Comparison of ENCODE assay signal across 8 cellular contexts in the genomic region with DNA sequence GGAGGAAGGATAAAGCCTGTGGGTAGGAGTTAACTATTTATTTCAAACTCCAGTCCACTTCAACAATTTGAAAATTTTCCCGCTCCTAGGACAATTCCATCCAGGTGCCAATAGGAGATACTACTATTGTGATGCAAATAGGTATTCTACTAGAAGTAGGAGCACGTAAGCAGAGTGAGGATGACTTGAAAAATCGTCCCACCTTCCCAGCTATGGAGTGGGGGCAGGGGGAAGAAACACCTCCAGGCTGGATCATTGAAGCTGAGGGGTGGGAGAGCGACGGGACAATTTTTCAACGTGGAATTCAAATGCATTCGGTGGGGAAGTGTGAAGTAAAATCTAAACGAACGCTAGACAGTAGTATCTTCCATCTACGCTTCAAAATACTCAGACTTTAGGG. TPM values are rescaled to one million over a fixed set of nuclear protein-coding genes. Genes with fewer than 3 reads are reported as not detected.
DNase-seq lines count a peak whose midpoint lies in the region; ATAC-seq and TF ChIP-seq lines count a peak whose summit lies in the region.

No MANE protein-coding gene starts in this region.

- H3K36me3 ChIP-seq in skeletal muscle satellite cell (ENCODE audit: insufficient read depth, low read length): no peaks in the 10 kb centered on the region

- no peaks in the 10 kb centered on the region for H3K27me3 ChIP-seq in skeletal muscle satellite cell (ENCODE audit: control insufficient read depth, insufficient read depth, low read length)

- peaks cover 22% of the 10 kb centered on the region for H3K27me3 Mint-ChIP-seq in activated CD4-positive, alpha-beta memory T cell treated with anti-CD3 and anti-CD28 coated beads, Interleukin-2, amount 10 ng/mL, durations not matched to agents 7 days and 5 days

- H3K27ac Mint-ChIP-seq in activated CD4-positive, alpha-beta memory T cell treated with anti-CD3 and anti-CD28 coated beads, Interleukin-2, amount 10 ng/mL, durations not matched to agents 7 days and 5 days: no peak overlapping the region

- no peaks in the 10 kb centered on the region for H3K9me3 ChIP-seq in skeletal muscle satellite cell (replicated peaks; ENCODE audit: low read length)

- H3K4me3 ChIP-seq in GM12865 (ENCODE audit: low read depth, low read length) (peak overlapping the region; percentile 95), iPS-11a (ENCODE audit: low read depth, low read length) (peak overlapping the region; percentile 77), skeletal muscle satellite cell (ENCODE audit: low read length) (peak overlapping the region; percentile 100)

- H3K4me2 ChIP-seq in skeletal muscle satellite cell (ENCODE audit: low read length): peak overlapping the region; percentile 96

- no peak for ATAC-seq in GM21717 (IDR thresholded peaks at IDR 0.05; ENCODE audit: unreplicated experiment)
- no peak for ATAC-seq in GM21526 (IDR thresholded peaks at IDR 0.05; ENCODE audit: low FRiP score, unreplicated experiment)

- CTCF ChIA-PET in activated CD4-positive, alpha-beta memory T cell treated with anti-CD3 and anti-CD28 coated beads, Interleukin-2, amount 10 ng/mL, durations not matched to agents 7 days and 5 days (lab: Charles Lee): no interaction called here

- H3K9ac ChIP-seq in skeletal muscle satellite cell (ENCODE audit: low read depth, low read length): peak overlapping the region; percentile 96

- no peak for DNase-seq in GM12865 (ENCODE audit: low read depth)
- no peak for DNase-seq in activated CD4-positive, alpha-beta memory T cell treated with anti-CD3 and anti-CD28 coated beads, Interleukin-2, amount 10 ng/mL, durations not matched to agents 7 days and 5 days
- no peak for DNase-seq in GM19240 (ENCODE audit: insufficient read length, low spot score)
- no peak for DNase-seq in NK-92 treated with Interleukin-12 subunit alpha and Interleukin-12 subunit beta, amount 100 ng/mL, for 24 hours (lab: John Stamatoyannopoulos, UW)

- POLR2A ChIA-PET in activated CD4-positive, alpha-beta memory T cell treated with anti-CD3 and anti-CD28 coated beads, Interleukin-2, amount 10 ng/mL, durations not matched to agents 7 days and 5 days (lab: Charles Lee): no interaction called here

- peaks cover 2% of the 10 kb centered on the region for H3K9me3 Mint-ChIP-seq in activated CD4-positive, alpha-beta memory T cell treated with anti-CD3 and anti-CD28 coated beads, Interleukin-2, amount 10 ng/mL, durations not matched to agents 7 days and 5 days

- H3K4me1 Mint-ChIP-seq in activated CD4-positive, alpha-beta memory T cell treated with anti-CD3 and anti-CD28 coated beads, Interleukin-2, amount 10 ng/mL, durations not matched to agents 7 days and 5 days: peaks cover 11% of the 10 kb centered on the region

- peak overlapping the region; percentile 23 for H3K4me3 Mint-ChIP-seq in activated CD4-positive, alpha-beta memory T cell treated with anti-CD3 and anti-CD28 coated beads, Interleukin-2, amount 10 ng/mL, durations not matched to agents 7 days and 5 days

- peaks cover 21% of the 10 kb centered on the region for H3K4me1 ChIP-seq in skeletal muscle satellite cell (ENCODE audit: control insufficient read depth, insufficient read depth, low read length)

- no peak for TF ChIP-seq CTCF in GM12865 (IDR thresholded peaks at IDR 0.05; ENCODE audit: insufficient read depth, low read depth, low read length, missing control alignments)

- H3K36me3 Mint-ChIP-seq in activated CD4-positive, alpha-beta memory T cell treated with anti-CD3 and anti-CD28 coated beads, Interleukin-2, amount 10 ng/mL, durations not matched to agents 7 days and 5 days (ENCODE audit: low read depth): no peaks in the 10 kb centered on the region

RNA-seq across cellular contexts. Expression of gene ARHGAP42, which starts 0.6 kb away (rescaled TPM):
- not detected for total RNA-seq in activated CD4-positive, alpha-beta memory T cell treated with anti-CD3 and anti-CD28 coated beads, Interleukin-2, amount 10 ng/mL, durations not matched to agents 7 days and 5 days
- total RNA-seq in skeletal muscle satellite cell (2012; rRNA removed): 5.9 and 10.9 TPM in 2 replicates
